In the genomic region with DNA sequence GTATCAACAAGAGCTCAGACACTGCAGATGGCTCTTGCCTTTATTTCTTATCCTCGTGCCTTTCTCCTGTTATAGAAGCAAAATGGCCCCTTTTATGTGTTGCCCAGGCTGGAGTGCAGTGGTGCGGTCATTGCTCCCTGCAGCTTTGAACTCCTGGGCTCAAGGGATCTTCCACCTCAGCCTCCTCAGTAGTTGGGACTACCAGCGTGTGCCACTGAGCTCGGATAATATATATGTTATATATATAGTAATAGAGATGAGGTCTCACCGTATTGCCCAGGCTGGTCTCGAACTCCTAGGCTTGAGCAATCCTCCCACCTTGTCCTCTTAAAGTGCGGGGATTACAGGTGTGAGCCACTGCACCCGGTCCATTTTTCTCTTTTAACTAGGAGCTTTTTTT, we compare ENCODE assay signal across 20 cellular contexts.
DNase-seq lines count a peak whose midpoint lies in the region; ATAC-seq and TF ChIP-seq lines count a peak whose summit lies in the region.
"Had no signal": no experiment of that assay in that cellular context is flagged by ENCODE, and none has a peak within 500 bp of the region (broad histone marks: within the 10 kb centered on the region; RNA-seq: fewer than 3 reads in every experiment).

No MANE protein-coding gene starts in this region.

- DNase-seq in right cardiac atrium (no peak), cardiac septum (ENCODE audit: low spot score) (no peak), SK-N-MC (ENCODE audit: low read depth, low spot score) (no peak), gastrocnemius medialis (no peak), NCI-H2227 treated with DMSO at 0.1 percent for 48 hours (lab: John Stamatoyannopoulos, UW) (no peak), aorta (no peak)
- DNase-seq: C1 segment of cervical spinal cord; Caco-2; CD8-positive, alpha-beta T cell; DMS79 treated with DMSO at 0.1 percent for 48 hours; NCI-H1092; NCI-H1436 treated with DMSO at 0.1 percent for 48 hours; NCI-H187 treated with DMSO at 0.1 percent for 48 hours; NCI-H446 treated with DMSO at 0.1 percent for 48 hours; NCI-H526 treated with DMSO at 0.1 percent for 48 hours; Right ventricle myocardium superior; RPMI8226 had no signal

- 96% methylated on average over 8 of the region's 8 CpGs for WGBS in right cardiac atrium
- 91 to 96% methylated on average over 8 of the region's 8 CpGs for WGBS in aorta, 2 donors

- TF ChIP-seq POLR2A in gastrocnemius medialis (IDR thresholded peaks at IDR 0.05): no peak

- H3K4me3 ChIP-seq in right cardiac atrium (ENCODE audit: low read length): no peak overlapping the region
- H3K4me3 ChIP-seq in SK-N-MC: no peak overlapping the region
- H3K4me3 ChIP-seq in gastrocnemius medialis: no peak overlapping the region
- H3K4me3 ChIP-seq in aorta (ENCODE audit: low read length in 2 of 2): no peak overlapping the region

- H3K4me1 ChIP-seq in right cardiac atrium (ENCODE audit: control insufficient read depth, insufficient read depth, low read length) (peaks cover 4% of the 10 kb centered on the region), gastrocnemius medialis (peaks cover 46 to 60% of the 10 kb centered on the region in 2 donors), aorta (ENCODE audit: control insufficient read depth in 1 of 2, insufficient read depth in 2 of 2, low read length in 2 of 2) (peaks cover 0 to 5% of the 10 kb centered on the region in 2 donors)
- H3K4me1 ChIP-seq: Caco-2 had no signal

- H3K9ac ChIP-seq in SK-N-MC (ENCODE audit: insufficient read length): no peak overlapping the region

- in situ Hi-C loops in gastrocnemius medialis (cut with MboI; ENCODE audit: low sequenced_read_pairs in 4 of 4): no loop called here

- ATAC-seq in right cardiac atrium (no peak), gastrocnemius medialis (no peak), aorta (ENCODE audit: low FRiP score) (no peak), HG02588 (IDR thresholded peaks at IDR 0.05; ENCODE audit: unreplicated experiment) (no peak)
- ATAC-seq: CD8-positive, alpha-beta T cell; HCT116 had no signal

- H3K27me3 ChIP-seq in right cardiac atrium (ENCODE audit: control insufficient read depth, insufficient read depth): no peaks in the 10 kb centered on the region
- H3K27me3 ChIP-seq in gastrocnemius medialis: no peaks in the 10 kb centered on the region
- no peaks in the 10 kb centered on the region for H3K27me3 ChIP-seq in aorta (ENCODE audit: control insufficient read depth in 1 of 2, insufficient read depth in 2 of 2, low read length in 1 of 2)

- 0 out of 2 replicates have a peak, but pooled peaks cover 2% of the 10 kb centered on the region for H3K36me3 ChIP-seq in SK-N-MC (ENCODE audit: insufficient read depth, low read length)
- H3K36me3 ChIP-seq in gastrocnemius medialis: no peaks in the 10 kb centered on the region
- H3K36me3 ChIP-seq in aorta (ENCODE audit: control insufficient read depth in 1 of 2, insufficient read depth in 2 of 2, low read length in 1 of 2): no peaks in the 10 kb centered on the region

- H3K27ac ChIP-seq in right cardiac atrium (ENCODE audit: low read length) (peak overlapping the region; percentile 27), SK-N-MC (peak overlapping the region; percentile 67; the same call in 1 of the 2 replicates), gastrocnemius medialis (peak overlapping the region; percentile 56 to 88 (median 80)), aorta (ENCODE audit: low read depth in 1 of 2, low read length in 2 of 2) (peak overlapping the region in 1 of 2 donors; percentile 48)
- H3K27ac ChIP-seq: HL-60 had no signal

- intact Hi-C loops in right cardiac atrium (cut with DNase I): no loop called here
- intact Hi-C loops in cardiac septum (cut with DNase I): no loop called here
- intact Hi-C loops in gastrocnemius medialis (cut with DNase I; ENCODE audit: low total_unique reads): no loop called here
- intact Hi-C loops in aorta (cut with DNase I): loop anchor here in 1 of 2 donors (5.0 kb wide), 1 partner anchor 59 kb away; no protein-coding TSS in a partner anchor

- TF ChIP-seq CTCF in gastrocnemius medialis (IDR thresholded peaks at IDR 0.05 in 4 of 5, conservative IDR thresholded peaks at IDR 0.05 in 1 of 5): no peak

- no peaks in the 10 kb centered on the region for H3K9me3 ChIP-seq in right cardiac atrium (ENCODE audit: control insufficient read depth, low read length)
- H3K9me3 ChIP-seq in SK-N-MC (ENCODE audit: low read depth, low read length): no peaks in the 10 kb centered on the region
- H3K9me3 ChIP-seq in gastrocnemius medialis: no peaks in the 10 kb centered on the region
- H3K9me3 ChIP-seq in aorta (ENCODE audit: control insufficient read depth, low read length): no peaks in the 10 kb centered on the region
- H3K9me3 ChIP-seq: Caco-2 had no signal
